16 cellular contexts compared by ENCODE assay signal in the genomic region with DNA sequence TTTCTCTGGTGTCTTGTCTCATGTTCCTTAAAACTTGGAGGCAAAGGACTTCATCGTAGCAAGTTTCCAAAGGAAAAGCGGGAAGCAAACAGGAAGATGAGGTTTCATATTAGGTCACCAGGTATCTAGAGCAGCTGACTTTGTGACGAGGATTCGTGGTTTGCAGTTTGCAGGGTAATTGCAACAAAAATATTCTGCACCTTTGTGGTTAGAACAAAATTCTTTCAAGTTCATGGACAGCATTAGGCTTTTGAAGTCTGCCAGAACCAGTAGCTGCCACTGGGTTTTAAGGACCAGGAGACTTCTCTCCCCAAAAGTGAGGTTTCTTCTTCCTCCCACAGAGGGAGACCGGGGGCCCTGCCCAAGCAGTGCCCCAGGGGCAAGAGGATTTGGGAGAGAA.
"Had no signal": no experiment of that assay in that cellular context is flagged by ENCODE, and none has a peak within 500 bp of the region (broad histone marks: within the 10 kb centered on the region; RNA-seq: fewer than 3 reads in every experiment).

No MANE protein-coding gene starts in this region.

- H3K27me3 Mint-ChIP-seq: activated naive CD4-positive, alpha-beta T cell treated with anti-CD3 and anti-CD28 coated beads, Interleukin-2, amount 50 U/mL, for 24 hours; natural killer cell treated with Interleukin-12 subunit alpha and Interleukin-12 subunit beta and Interleukin-15 and Interleukin-18, amount 100 ng/mL, for 72 hours; stimulated activated naive B cell treated with anti-CD40 and anti-IgM and Interleukin-4, amounts not matched to agents 10 μg/mL and 1 μg/mL and 100 μg/mL, for 72 hours had no signal

- H3K4me3 Mint-ChIP-seq: activated naive CD4-positive, alpha-beta T cell treated with anti-CD3 and anti-CD28 coated beads, Interleukin-2, amount 50 U/mL, for 24 hours; natural killer cell treated with Interleukin-12 subunit alpha and Interleukin-12 subunit beta and Interleukin-15 and Interleukin-18, amount 100 ng/mL, for 72 hours; stimulated activated naive B cell treated with anti-CD40 and anti-IgM and Interleukin-4, amounts not matched to agents 10 μg/mL and 1 μg/mL and 100 μg/mL, for 72 hours; T-helper 1 cell treated with Interleukin-12 subunit alpha and Interleukin-12 subunit beta and Interleukin-4 antibody, amounts not matched to agents 30 μg/mL and 1 μg/mL, for 36 hours had no signal

- DNase-seq: activated CD4-positive, alpha-beta T cell treated with anti-CD3 and anti-CD28 coated beads, Interleukin-2, amount 50 U/mL, for 1 hour; activated CD4-positive, CD25-positive, alpha-beta regulatory T cell; activated effector memory CD4-positive, alpha-beta T cell treated with Interleukin-2 at 50 U/mL for 16 hours; amygdala; esophagus squamous epithelium; foreskin fibroblast; nucleus accumbens; right lobe of liver; spleen; stimulated activated CD4-positive, alpha-beta T cell treated with anti-CD3 and anti-CD28 coated beads, Interleukin-1b, Interleukin-23, amount 100 ng/mL, for 48 hours; stimulated activated naive B cell treated with anti-CD40 and anti-IgM and Interleukin-4, amounts not matched to agents 10 μg/mL and 1 μg/mL and 100 μg/mL, for 72 hours had no signal

- H3K9me3 Mint-ChIP-seq: activated naive CD4-positive, alpha-beta T cell treated with anti-CD3 and anti-CD28 coated beads, Interleukin-2, amount 50 U/mL, for 24 hours; natural killer cell treated with Interleukin-12 subunit alpha and Interleukin-12 subunit beta and Interleukin-15 and Interleukin-18, amount 100 ng/mL, for 72 hours; stimulated activated naive B cell treated with anti-CD40 and anti-IgM and Interleukin-4, amounts not matched to agents 10 μg/mL and 1 μg/mL and 100 μg/mL, for 72 hours; T-helper 1 cell treated with Interleukin-12 subunit alpha and Interleukin-12 subunit beta and Interleukin-4 antibody, amounts not matched to agents 30 μg/mL and 1 μg/mL, for 36 hours had no signal

- H3K4me1 ChIP-seq: prostate gland had no signal

- H3K36me3 ChIP-seq: prostate gland, right lobe of liver had no signal

- H3K4me3 ChIP-seq: esophagus squamous epithelium, prostate gland, right lobe of liver, spleen, tibial nerve had no signal

- H3K27ac ChIP-seq: esophagus squamous epithelium, prostate gland, right lobe of liver, spleen, tibial nerve had no signal

- H3K27me3 ChIP-seq: esophagus squamous epithelium, right lobe of liver, spleen, tibial nerve had no signal

- H3K9me3 ChIP-seq: esophagus squamous epithelium, prostate gland, right lobe of liver, spleen, tibial nerve had no signal

- H3K27ac Mint-ChIP-seq: natural killer cell treated with Interleukin-12 subunit alpha and Interleukin-12 subunit beta and Interleukin-15 and Interleukin-18, amount 100 ng/mL, for 72 hours; stimulated activated naive B cell treated with anti-CD40 and anti-IgM and Interleukin-4, amounts not matched to agents 10 μg/mL and 1 μg/mL and 100 μg/mL, for 72 hours; T-helper 1 cell treated with Interleukin-12 subunit alpha and Interleukin-12 subunit beta and Interleukin-4 antibody, amounts not matched to agents 30 μg/mL and 1 μg/mL, for 36 hours had no signal

- ATAC-seq: natural killer cell treated with Interleukin-12 subunit alpha and Interleukin-12 subunit beta and Interleukin-15 and Interleukin-18, amount 100 ng/mL, for 72 hours; right lobe of liver; stimulated activated naive B cell treated with anti-CD40 and anti-IgM and Interleukin-4, amounts not matched to agents 10 μg/mL and 1 μg/mL and 100 μg/mL, for 72 hours had no signal
